Comparison of ENCODE assay signal across 8 cellular contexts in the genomic region with DNA sequence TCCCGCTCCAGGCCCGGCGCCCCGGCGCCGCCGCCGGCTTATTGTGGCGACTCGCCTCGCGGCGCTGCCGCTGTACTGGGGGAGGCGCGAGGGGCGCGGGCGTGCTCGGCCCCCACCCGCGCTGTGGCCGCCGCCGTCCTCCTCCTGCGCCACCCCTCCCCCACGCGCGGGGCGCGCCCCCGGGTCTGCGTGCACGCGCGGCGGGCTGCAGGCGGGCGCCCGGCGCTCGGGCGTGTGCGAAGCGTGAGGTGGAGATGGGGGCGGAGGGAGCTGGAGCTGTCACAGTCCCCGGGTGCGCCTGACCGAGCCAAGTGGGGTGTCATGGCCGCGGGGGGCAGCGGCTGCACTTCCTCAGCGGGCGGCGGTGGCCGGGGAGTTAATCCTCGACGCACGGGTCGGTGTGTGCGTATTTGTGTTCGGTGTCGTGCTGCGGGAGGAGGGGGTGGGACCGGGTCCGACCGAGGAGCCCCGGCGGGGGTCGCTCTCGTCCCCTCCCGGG. TPM values are rescaled to one million over a fixed set of nuclear protein-coding genes. Genes with fewer than 3 reads are reported as not detected.
DNase-seq lines count a peak whose midpoint lies in the region; ATAC-seq and TF ChIP-seq lines count a peak whose summit lies in the region.

No MANE protein-coding gene starts in this region.

- peaks cover 28% of the 10 kb centered on the region for H4K20me1 ChIP-seq in GM23338 (replicated peaks; ENCODE audit: insufficient read depth)

- POLR2A ChIA-PET in T-cell (lab: Charles Lee): interaction anchor here in 1 of 2 donors (0.6 kb wide), 1 partner anchor 21 kb away, joined by 3 read pairs; no protein-coding TSS in a partner anchor

- peaks cover 40% of the 10 kb centered on the region for H3K27me3 ChIP-seq in GM23338 (ENCODE audit: insufficient read depth)
- H3K27me3 ChIP-seq in right atrium auricular region: no peaks in the 10 kb centered on the region
- no peaks in the 10 kb centered on the region for H3K27me3 ChIP-seq in psoas muscle (ENCODE audit: insufficient read depth in 3 of 3, low read length in 2 of 3)

- no peaks in the 10 kb centered on the region for H3K9me2 ChIP-seq in GM23338 (ENCODE audit: insufficient read depth)

- H3K9me3 Mint-ChIP-seq in GM23338: no peaks in the 10 kb centered on the region; the same call in 2 of the 3 replicates
- H3K9me3 Mint-ChIP-seq in T-cell: no peaks in the 10 kb centered on the region

- CTCF ChIA-PET in T-cell (lab: Charles Lee): interaction anchor here in 1 of 2 donors (0.6 to 0.7 kb wide), 2 partner anchors 147 to 192 kb away, joined by 3 read pairs; no protein-coding TSS in a partner anchor

- H3K4me3 ChIP-seq in GM23338: peak overlapping the region; percentile 80
- peak overlapping the region; percentile 74 to 97 for H3K4me3 ChIP-seq in right atrium auricular region
- peak overlapping the region; percentile 87 for H3K4me3 ChIP-seq in psoas muscle

- intact Hi-C loops in psoas muscle (cut with DNase I): loop anchor here (2.0 to 10.0 kb wide), 6 partner anchors 65 to 438 kb away; partner anchors contain the start of gene TM9SF3 (in 1 of the 2)

- peak overlapping the region; percentile 93 for H3K4me2 ChIP-seq in GM23338

- WGBS in psoas muscle, 3 donors: 0 to 1% (median 1%) methylated on average over 41 to 71 of the region's 72 CpGs

- peaks cover 4% of the 10 kb centered on the region for H3K36me3 Mint-ChIP-seq in GM23338 (ENCODE audit: low read depth)
- H3K36me3 Mint-ChIP-seq in T-cell: peaks cover 3% of the 10 kb centered on the region

- H3K9me3 ChIP-seq in right atrium auricular region (no peaks in the 10 kb centered on the region), psoas muscle (no peaks in the 10 kb centered on the region)

- H3K4me3 Mint-ChIP-seq in GM23338 (peak overlapping the region; percentile 99; the same call in 2 of the 3 replicates), T-cell (peak overlapping the region; percentile 80 to 89 (median 82))

- peaks cover 28% of the 10 kb centered on the region for H3K4me1 Mint-ChIP-seq in GM23338
- peaks cover 55 to 60% (median 56%) of the 10 kb centered on the region in 3 donors for H3K4me1 Mint-ChIP-seq in T-cell

- peaks cover 13% of the 10 kb centered on the region for H3K4me1 ChIP-seq in GM23338 (ENCODE audit: insufficient read depth)
- peaks cover 0 to 46% of the 10 kb centered on the region in 2 donors for H3K4me1 ChIP-seq in right atrium auricular region
- H3K4me1 ChIP-seq in psoas muscle: peaks cover 35% of the 10 kb centered on the region

- TF ChIP-seq CTCF in GM23338 (conservative IDR thresholded peaks at IDR 0.05; ENCODE audit: low read depth in 2 of 2): 0 out of 4 replicates have a peak, but pooled peaks of 1 of the 2 experiments have one; percentile 13
- TF ChIP-seq CTCF in right atrium auricular region (IDR thresholded peaks at IDR 0.05): no peak
- TF ChIP-seq CTCF in psoas muscle (IDR thresholded peaks at IDR 0.05): no peak

- H3K27ac ChIP-seq in GM23338 (ENCODE audit: low read depth): no peak overlapping the region
- H3K27ac ChIP-seq in right atrium auricular region: peak overlapping the region; percentile 97 to 98
- peak overlapping the region; percentile 94 for H3K27ac ChIP-seq in psoas muscle

- no peaks in the 10 kb centered on the region for H3F3A ChIP-seq in GM23338 (replicated peaks; ENCODE audit: low read depth)

- peak; percentile 35 for DNase-seq in GM04504 (ENCODE audit: low read depth)
- DNase-seq in GM23338 (ENCODE audit: low spot score): peak; percentile 76
- DNase-seq in LHCN-M2 (ENCODE audit: low read depth): peak; percentile 71
- DNase-seq in T-cell: peak in 33 of 34 experiments; percentile 75 to 89 (median 84)
- peak; percentile 52 for DNase-seq in amniotic epithelial cell (ENCODE audit: low read depth)
- DNase-seq in right atrium auricular region (ENCODE audit: low spot score): peak; percentile 75
- DNase-seq in psoas muscle: peak; percentile 88 to 94
- peak; percentile 87 for DNase-seq in ureter (ENCODE audit: low spot score)

- H3K36me3 ChIP-seq in GM23338 (ENCODE audit: insufficient read depth) (no peaks in the 10 kb centered on the region), right atrium auricular region (no peaks in the 10 kb centered on the region), psoas muscle (ENCODE audit: insufficient read depth in 1 of 2, low read depth in 1 of 2) (no peaks in the 10 kb centered on the region)

- H3K27ac Mint-ChIP-seq in GM23338: no peak overlapping the region
- no peak overlapping the region for H3K27ac Mint-ChIP-seq in T-cell

- H3K79me2 ChIP-seq in GM23338 (replicated peaks; ENCODE audit: insufficient read depth): peaks cover 44% of the 10 kb centered on the region

- no peak overlapping the region for H2AFZ ChIP-seq in GM23338

- peak; percentile 61 for ATAC-seq in GM23338
- peak; percentile 67 to 68 (median 68) for ATAC-seq in T-cell (replicated peaks in 1 of 4)
- ATAC-seq in psoas muscle: peak; percentile 79 to 80 (median 79)

- H3K27me3 Mint-ChIP-seq in GM23338 (ENCODE audit: insufficient read depth, low read depth, poor library complexity) (peaks cover 14% of the 10 kb centered on the region), T-cell (no peaks in the 10 kb centered on the region)

TF ChIP-seq in GM23338, 12 proteins besides CTCF, POLR2A, EP300 and RAD21:
- TF ChIP-seq REST (IDR thresholded peaks at IDR 0.05; ENCODE audit: unreplicated experiment) (no peak), ZNF114 (CRISPR knock-in tag; IDR thresholded peaks at IDR 0.05) (0 out of 2 replicates have a peak, but pooled peaks have one; percentile 59)

RNA-seq across cellular contexts. Expression of gene LCOR, which starts 0.7 kb away (rescaled TPM):
- total RNA-seq in GM23338 (2014; rRNA removed; shearing (Covaris generic)): 14.9 and 18.6 TPM in 2 replicates
- polyA plus RNA-seq in GM23338 (2016; fragmentation: Nextera tagmentation; extraction: Ambion mirVana): 6.5 and 6.9 TPM in 2 replicates
- 13.2 and 14.9 TPM in 2 replicates for total RNA-seq in LHCN-M2 (2014; rRNA removed)
- 4.8 TPM for polyA plus RNA-seq in LHCN-M2 (2012)
- total RNA-seq in T-cell: 10 to 100 TPM; 32.0 to 67.3 (median 38.0) TPM
- 10 to 100 TPM; 10.2 to 12.2 TPM for total RNA-seq in right atrium auricular region
- 10 to 100 TPM; 13.6 to 30.4 (median 17.0) TPM for total RNA-seq in psoas muscle
- 10 to 100 TPM in 1 of 3 donors, 1 to 10 TPM in 2; 1.7 to 11.5 (median 6.2) TPM for polyA plus RNA-seq in psoas muscle
- total RNA-seq in ureter: 88.7 TPM

Comparison
In these comparisons a context has a peak if more than half of its experiments do, and no peak if none do; other contexts are left out.
1. DNase-seq: peak in every context shown above with its lines; median percentile 91 in psoas muscle; 87 in ureter; 84 in T-cell; 76 in GM23338; 75 in right atrium auricular region; 71 in LHCN-M2; 52 in amniotic epithelial cell; 35 in GM04504.